In genomic region chr7:121398246-121398645, GRCh38 we compare ENCODE assay signal across 1 cellular context.
TF ChIP-seq lines count a peak whose summit lies in the region.

No MANE protein-coding gene starts in this region.

TF ChIP-seq in WTC11, 78 proteins besides CTCF, POLR2A, EP300 and RAD21 (continued from another document):
- TF ChIP-seq USF2 (CRISPR knock-in tag; IDR thresholded peaks at IDR 0.05) (no peak), SMAD3 (CRISPR knock-in tag; IDR thresholded peaks at IDR 0.05; ENCODE audit: borderline replicate concordance) (no peak), ZNF232 (CRISPR knock-in tag; IDR thresholded peaks at IDR 0.05) (no peak), PRDM15 (CRISPR knock-in tag; IDR thresholded peaks at IDR 0.05) (no peak)
